Comparison of ENCODE assay signal across 18 cellular contexts in the genomic region with DNA sequence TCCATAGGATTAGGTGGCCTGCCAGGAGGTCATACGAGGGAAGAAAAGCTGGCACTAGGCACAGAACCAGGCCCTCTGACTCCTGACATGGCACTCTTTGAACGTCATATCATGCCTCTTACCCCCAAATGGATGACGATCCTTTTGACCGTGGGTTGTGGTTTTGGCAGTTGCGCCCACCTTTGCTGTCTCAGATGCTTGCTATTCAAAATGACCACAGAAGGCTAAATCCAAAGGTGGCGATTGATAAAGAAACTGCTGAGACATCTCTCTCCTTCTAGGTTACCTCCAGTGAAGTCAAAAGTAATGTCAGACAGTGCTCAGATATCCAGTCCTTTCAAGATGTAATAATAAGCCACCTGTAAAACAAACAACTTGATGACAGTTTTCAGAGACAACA.
DNase-seq lines count a peak whose midpoint lies in the region; ATAC-seq, FAIRE-seq and TF ChIP-seq lines count a peak whose summit lies in the region.
"Had no signal": no experiment of that assay in that cellular context is flagged by ENCODE, and none has a peak within 500 bp of the region (broad histone marks: within the 10 kb centered on the region; RNA-seq: fewer than 3 reads in every experiment).

No MANE protein-coding gene starts in this region.

- peaks cover 14% of the 10 kb centered on the region for H3K4me1 ChIP-seq in astrocyte (ENCODE audit: insufficient read depth, low read length)
- H3K4me1 ChIP-seq in psoas muscle, result no peaks in the 10 kb centered on the region
- H3K4me1 ChIP-seq: parathyroid adenoma had no signal

- no peaks in the 10 kb centered on the region for H4K20me1 ChIP-seq in astrocyte (ENCODE audit: insufficient read depth, low read length)
- H4K20me1 ChIP-seq: BLaER1 treated with 17β-estradiol and CSF1 and Interleukin-3, amounts not matched to agents 10 nM and 100 nM had no signal

- H3K9ac ChIP-seq in astrocyte (ENCODE audit: low read length), result peak overlapping the region; percentile 23
- H3K9ac ChIP-seq: BLaER1 treated with 17β-estradiol and CSF1 and Interleukin-3, amounts not matched to agents 10 nM and 100 nM; parathyroid adenoma had no signal

- TF ChIP-seq CTCF in astrocyte (IDR thresholded peaks at IDR 0.05; ENCODE audit: insufficient read depth, low read depth, low read length), result no peak
- no peak for TF ChIP-seq CTCF in psoas muscle (IDR thresholded peaks at IDR 0.05)
- TF ChIP-seq CTCF in GM13976 (IDR thresholded peaks at IDR 0.05; ENCODE audit: borderline replicate concordance, control extremely low read depth, extremely low read depth, insufficient read depth, missing control alignments), result no peak

- H3K4me2 ChIP-seq in astrocyte (ENCODE audit: low read length), result peak overlapping the region; percentile 7
- H3K4me2 ChIP-seq: BLaER1 treated with 17β-estradiol and CSF1 and Interleukin-3, amounts not matched to agents 10 nM and 100 nM had no signal

- FAIRE-seq in astrocyte (lab: Jason Lieb, UNC), result no peak
- FAIRE-seq: endothelial cell of umbilical vein, HepG2 had no signal

- DNase-seq in Daoy (ENCODE audit: low read depth) (peak; percentile 75), astrocyte (ENCODE audit: low read depth) (peak; percentile 90), psoas muscle (no peak), GM13976 (ENCODE audit: low spot score) (no peak)
- DNase-seq: hippocampal formation, NCI-H146, NCI-H69, SHP77 had no signal

- no peaks in the 10 kb centered on the region for H3K79me2 ChIP-seq in astrocyte (ENCODE audit: insufficient read depth, low read length)
- H3K79me2 ChIP-seq: parathyroid adenoma had no signal

- no peaks in the 10 kb centered on the region for H3K36me3 ChIP-seq in astrocyte (ENCODE audit: insufficient read depth, low read length)
- H3K36me3 ChIP-seq in psoas muscle (ENCODE audit: insufficient read depth in 1 of 2, low read depth in 1 of 2), result no peaks in the 10 kb centered on the region
- H3K36me3 ChIP-seq: BLaER1 treated with 17β-estradiol and CSF1 and Interleukin-3, amounts not matched to agents 10 nM and 100 nM; cardiac muscle cell had no signal

- H3K27me3 ChIP-seq in astrocyte (ENCODE audit: insufficient read depth, low read length), result no peaks in the 10 kb centered on the region
- H3K27me3 ChIP-seq in psoas muscle (ENCODE audit: insufficient read depth in 3 of 3, low read length in 2 of 3), result no peaks in the 10 kb centered on the region
- H3K27me3 ChIP-seq: BLaER1 treated with 17β-estradiol and CSF1 and Interleukin-3, amounts not matched to agents 10 nM and 100 nM; cardiac muscle cell had no signal

- H3K4me3 ChIP-seq in astrocyte (ENCODE audit: insufficient read depth, low read depth, low read length), result no peak overlapping the region
- H3K4me3 ChIP-seq in psoas muscle, result no peak overlapping the region
- H3K4me3 ChIP-seq: BLaER1 treated with 17β-estradiol and CSF1 and Interleukin-3, amounts not matched to agents 10 nM and 100 nM; cardiac muscle cell; lung had no signal

- H3K27me3 Mint-ChIP-seq in astrocyte (ENCODE audit: low read depth, unreplicated experiment), result peaks cover 6% of the 10 kb centered on the region

- H3K27ac Mint-ChIP-seq in astrocyte (ENCODE audit: unreplicated experiment), result no peak overlapping the region

- in situ Hi-C loops in GM13976 (cut with MboI; ENCODE audit: low sequenced_read_pairs, unreplicated experiment), result no loop called here

- H2AFZ ChIP-seq in astrocyte (ENCODE audit: low read depth, low read length), result no peak overlapping the region
- H2AFZ ChIP-seq: parathyroid adenoma had no signal

- intact Hi-C loops in psoas muscle (cut with DNase I), result no loop called here

- no peaks in the 10 kb centered on the region for H3K9me3 ChIP-seq in astrocyte (ENCODE audit: insufficient read depth, low read depth, low read length)
- no peaks in the 10 kb centered on the region for H3K9me3 ChIP-seq in psoas muscle
- H3K9me3 ChIP-seq: BLaER1 treated with 17β-estradiol and CSF1 and Interleukin-3, amounts not matched to agents 10 nM and 100 nM had no signal

- WGBS in psoas muscle, 3 donors, result 86 to 95% (median 91%) methylated on average over 6 of the region's 6 CpGs

- H3K27ac ChIP-seq in astrocyte (ENCODE audit: low read depth, low read length), result no peak overlapping the region
- H3K27ac ChIP-seq in psoas muscle, result no peak overlapping the region
- H3K27ac ChIP-seq: BLaER1 treated with 17β-estradiol and CSF1 and Interleukin-3, amounts not matched to agents 10 nM and 100 nM; cardiac muscle cell; parathyroid adenoma had no signal

- no peaks in the 10 kb centered on the region for H3K36me3 Mint-ChIP-seq in astrocyte (ENCODE audit: low read depth, unreplicated experiment)

- ATAC-seq in GM18520 (IDR thresholded peaks at IDR 0.05; ENCODE audit: unreplicated experiment) (peak; percentile 23), HG02885 (IDR thresholded peaks at IDR 0.05; ENCODE audit: poor library complexity, unreplicated experiment) (peak; percentile 41), HG03354 (IDR thresholded peaks at IDR 0.05; ENCODE audit: poor library complexity, severe bottlenecking, unreplicated experiment) (no peak), GM21381 (IDR thresholded peaks at IDR 0.05; ENCODE audit: unreplicated experiment) (no peak), psoas muscle (no peak)
- ATAC-seq: HepG2 had no signal

- no peak overlapping the region for H3K4me3 Mint-ChIP-seq in astrocyte (ENCODE audit: unreplicated experiment)

- peaks cover 15% of the 10 kb centered on the region for H3K4me1 Mint-ChIP-seq in astrocyte (ENCODE audit: low read depth, unreplicated experiment)

- no peaks in the 10 kb centered on the region for H3K9me3 Mint-ChIP-seq in astrocyte (ENCODE audit: unreplicated experiment)

Comparison
In these comparisons a context has a peak if more than half of its experiments do, and no peak if none do; other contexts are left out.
1. DNase-seq: peak in Daoy (single experiment) and astrocyte (single experiment); none in psoas muscle (0 of 2) and GM13976 (single experiment).
2. ATAC-seq: peak in GM18520 (single experiment) and HG02885 (single experiment); none in HG03354 (single experiment), GM21381 (single experiment) and psoas muscle (0 of 4).